Comparison of ENCODE assay signal across 8 cellular contexts in the genomic region with DNA sequence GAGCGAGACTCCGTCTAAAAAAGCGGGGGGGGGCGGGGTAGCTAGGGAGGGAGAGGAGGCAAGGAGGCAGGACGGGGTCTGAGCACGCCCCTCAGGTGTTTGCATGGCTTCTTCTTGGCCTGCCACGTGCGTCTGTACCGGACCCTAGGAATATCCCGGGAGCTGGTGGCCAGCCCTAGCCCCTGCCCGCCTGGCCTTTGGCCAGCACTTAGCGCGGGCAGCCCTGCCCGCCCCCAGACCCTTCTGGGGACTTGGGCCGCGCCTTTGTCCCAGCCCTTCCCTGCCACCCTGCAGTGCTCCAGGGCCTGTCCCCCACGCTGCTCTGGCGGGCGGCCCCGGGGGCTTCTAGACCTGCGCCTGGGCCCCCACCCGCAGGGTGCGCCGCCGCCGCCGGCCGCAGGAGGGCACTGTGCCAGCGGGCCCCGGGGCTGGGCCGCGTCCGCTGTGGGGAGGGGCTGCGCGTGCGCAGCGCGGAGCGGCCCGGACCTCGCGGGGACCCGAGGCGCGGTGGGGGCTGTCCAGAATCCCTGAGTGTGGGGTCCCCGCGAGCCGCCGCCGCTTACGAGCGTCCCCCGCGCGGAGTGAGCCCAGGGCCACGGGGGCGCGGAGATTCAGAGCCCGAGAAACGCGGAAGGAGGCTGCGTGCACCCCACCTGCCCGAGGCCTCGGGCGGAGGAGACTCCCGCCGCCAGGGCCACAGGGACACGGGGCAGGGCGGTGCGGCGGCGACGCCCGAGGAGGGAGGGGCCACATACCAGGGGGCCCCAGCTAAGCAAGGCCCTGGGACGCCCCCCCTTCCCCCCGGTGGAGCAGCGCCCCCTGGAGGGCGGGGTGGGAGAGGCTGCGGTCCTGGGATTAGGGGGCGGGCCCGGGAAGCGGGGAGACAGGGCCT. TPM values are rescaled to one million over a fixed set of nuclear protein-coding genes. Genes with fewer than 3 reads are reported as not detected.
DNase-seq lines count a peak whose midpoint lies in the region; ATAC-seq and TF ChIP-seq lines count a peak whose summit lies in the region.

No MANE protein-coding gene starts in this region.

- peak; percentile 52 to 89 (median 72) for TF ChIP-seq CTCF in heart left ventricle (IDR thresholded peaks at IDR 0.05)

- DNase-seq in DMS79 treated with DMSO at 0.1 percent for 48 hours (lab: John Stamatoyannopoulos, UW) (peak; percentile 54), heart left ventricle (peak; percentile 62 to 90 (median 80)), putamen (ENCODE audit: low spot score) (peak; percentile 62), aorta (peak; percentile 78 to 90)

- H3K4me1 Mint-ChIP-seq in activated naive CD4-positive, alpha-beta T cell treated with anti-CD3 and anti-CD28 coated beads, Interleukin-2, amount 50 U/mL, for 24 hours = peaks cover 14% of the 10 kb centered on the region

- H3K27ac Mint-ChIP-seq in activated naive CD4-positive, alpha-beta T cell treated with anti-CD3 and anti-CD28 coated beads, Interleukin-2, amount 50 U/mL, for 24 hours = no peak overlapping the region

- no peaks in the 10 kb centered on the region for H3K27me3 Mint-ChIP-seq in activated naive CD4-positive, alpha-beta T cell treated with anti-CD3 and anti-CD28 coated beads, Interleukin-2, amount 50 U/mL, for 24 hours

- H3K9me3 ChIP-seq in heart left ventricle (no peaks in the 10 kb centered on the region), aorta (ENCODE audit: control insufficient read depth, low read length) (no peaks in the 10 kb centered on the region)

- 0 to 2% (median 2%) methylated on average over 45 to 81 of the region's 82 CpGs for WGBS in heart left ventricle, 4 donors
- WGBS in aorta, 2 donors = 0 to 1% methylated on average over 60 to 82 of the region's 82 CpGs

- ATAC-seq in GM19452 (IDR thresholded peaks at IDR 0.05; ENCODE audit: unreplicated experiment) = peak; percentile 91
- ATAC-seq in HG03571 (IDR thresholded peaks at IDR 0.05; ENCODE audit: unreplicated experiment) = peak; percentile 78
- ATAC-seq in heart left ventricle = peak; percentile 36 to 92 (median 82)
- ATAC-seq in aorta (ENCODE audit: low FRiP score) = peak; percentile 92

- H3K36me3 ChIP-seq in heart left ventricle (peaks cover 0 to 8% (median 0%) of the 10 kb centered on the region in 9 donors), aorta (ENCODE audit: control insufficient read depth in 1 of 2, insufficient read depth in 2 of 2, low read length in 1 of 2) (no peaks in the 10 kb centered on the region)

- TF ChIP-seq POLR2A in Raji (IDR thresholded peaks at IDR 0.05; ENCODE audit: insufficient read depth, low read depth, low read length) (peak; percentile 67), heart left ventricle (IDR thresholded peaks at IDR 0.05) (peak in 1 of 2 donors; percentile 64)

- H3K27me3 ChIP-seq in heart left ventricle = no peaks in the 10 kb centered on the region
- no peaks in the 10 kb centered on the region for H3K27me3 ChIP-seq in aorta (ENCODE audit: control insufficient read depth in 1 of 2, insufficient read depth in 2 of 2, low read length in 1 of 2)

- no peaks in the 10 kb centered on the region for H3K9me3 Mint-ChIP-seq in activated naive CD4-positive, alpha-beta T cell treated with anti-CD3 and anti-CD28 coated beads, Interleukin-2, amount 50 U/mL, for 24 hours

- peaks cover 0 to 70% (median 15%) of the 10 kb centered on the region in 12 donors for H3K4me1 ChIP-seq in heart left ventricle
- no peaks in the 10 kb centered on the region for H3K4me1 ChIP-seq in aorta (ENCODE audit: control insufficient read depth in 1 of 2, insufficient read depth in 2 of 2, low read length in 2 of 2)

- H3K36me3 Mint-ChIP-seq in activated naive CD4-positive, alpha-beta T cell treated with anti-CD3 and anti-CD28 coated beads, Interleukin-2, amount 50 U/mL, for 24 hours = no peaks in the 10 kb centered on the region

- H3K4me3 Mint-ChIP-seq in activated naive CD4-positive, alpha-beta T cell treated with anti-CD3 and anti-CD28 coated beads, Interleukin-2, amount 50 U/mL, for 24 hours = peak overlapping the region; percentile 63

- intact Hi-C loops in heart left ventricle (cut with DNase I) (loop anchor here in 4 of 10 donors (5.0 kb wide), 1 partner anchor 92 kb away; a partner anchor contains a TSS), aorta (cut with DNase I) (loop anchor here (1.0 to 5.0 kb wide), 2 partner anchors 33 to 92 kb away; a partner anchor contains a TSS)

- H3K27ac ChIP-seq in heart left ventricle = peak overlapping the region; percentile 59 to 94 (median 87)
- peak overlapping the region in 1 of 2 donors; percentile 66 for H3K27ac ChIP-seq in aorta (ENCODE audit: low read depth in 1 of 2, low read length in 2 of 2)

- peak overlapping the region; percentile 60 to 98 (median 80) for H3K4me3 ChIP-seq in heart left ventricle
- H3K4me3 ChIP-seq in aorta (ENCODE audit: low read length in 2 of 2) = peak overlapping the region; percentile 36 to 92

RNA-seq across cellular contexts. Expression of a gene that starts 21.0 kb away (rescaled TPM):
- total RNA-seq in heart left ventricle (10 to 100 TPM; 10.2 to 34.2 (median 20.1) TPM), aorta (10 to 100 TPM; 38.1 to 45.9 TPM)
- polyA plus RNA-seq in heart left ventricle (10 to 100 TPM; 23.9 to 26.3 TPM), aorta (10 to 100 TPM in 1 of 2 donors, 1 to 10 TPM in 1; 3.9 to 56.6 TPM)

RNA-seq across cellular contexts. Expression of a gene that starts 37.9 kb away (rescaled TPM):
- total RNA-seq in heart left ventricle = not detected
- not detected for polyA plus RNA-seq in heart left ventricle
- not detected for total RNA-seq in aorta
- not detected for polyA plus RNA-seq in aorta

RNA-seq across cellular contexts. Expression of a gene that starts 46.3 kb away (rescaled TPM):
- total RNA-seq in heart left ventricle (10 to 100 TPM; 32.2 to 59.7 (median 46.0) TPM), aorta (10 to 100 TPM; 46.0 to 57.3 TPM)
- polyA plus RNA-seq in heart left ventricle (10 to 100 TPM; 18.4 to 24.1 TPM), aorta (10 to 100 TPM; 23.1 to 36.1 TPM)
